ENCODE assay signal across 11 cellular contexts in genomic region chr10:46516660-46517416, GRCh38. TPM values are rescaled to one million over a fixed set of nuclear protein-coding genes. Genes with fewer than 3 reads are reported as not detected.
DNase-seq lines count a peak whose midpoint lies in the region; ATAC-seq and TF ChIP-seq lines count a peak whose summit lies in the region.
"Had no signal": no experiment of that assay in that cellular context is flagged by ENCODE, and none has a peak within 500 bp of the region (broad histone marks: within the 10 kb centered on the region; RNA-seq: fewer than 3 reads in every experiment).

No MANE protein-coding gene starts in this region.

- DNase-seq in NCI-H1694 treated with DMSO at 0.1 percent for 48 hours (lab: John Stamatoyannopoulos, UW) (peak; percentile 18), NCI-H1694 (lab: John Stamatoyannopoulos, UW) (no peak), T1000 (lab: John Stamatoyannopoulos, UW) (peak; percentile 47), fibroblast of villous mesenchyme (ENCODE audit: low read depth) (peak; percentile 66), stromal cell of bone marrow (ENCODE audit: low read depth) (peak; percentile 60), inferior parietal cortex (ENCODE audit: extremely low spot score) (no peak)
- DNase-seq: NCI-H748 treated with DMSO at 0.1 percent for 48 hours had no signal

- TF ChIP-seq CTCF in fibroblast of villous mesenchyme (IDR thresholded peaks at IDR 0.05; ENCODE audit: insufficient read depth, low read depth, low read length) = no peak

- no peak overlapping the region for H3K4me3 ChIP-seq in fibroblast of villous mesenchyme (ENCODE audit: low read depth, low read length)
- H3K4me3 ChIP-seq: pancreas had no signal

- ATAC-seq in HG03039 (IDR thresholded peaks at IDR 0.05; ENCODE audit: unreplicated experiment) (no peak), GM19328 (IDR thresholded peaks at IDR 0.05; ENCODE audit: unreplicated experiment) (no peak)
- ATAC-seq: pancreas had no signal

RNA-seq across cellular contexts. Expression of gene GPRIN2, which starts 39.6 kb away (rescaled TPM):
- not detected in 2 replicates for total RNA-seq in fibroblast of villous mesenchyme
- total RNA-seq: B cell had no signal

RNA-seq across cellular contexts. Expression of gene NPY4R, which starts 51.1 kb away (rescaled TPM):
- total RNA-seq in fibroblast of villous mesenchyme = under 0.01 TPM in 1 of 2 replicates, not detected in the other
- total RNA-seq: B cell, pancreas had no signal

Comparison
In these comparisons a context has a peak if more than half of its experiments do, and no peak if none do; other contexts are left out.
1. DNase-seq: peak in NCI-H1694 treated with DMSO at 0.1 percent for 48 hours (single experiment), T1000 (single experiment), fibroblast of villous mesenchyme (single experiment) and stromal cell of bone marrow (single experiment); none in NCI-H1694 (single experiment) and inferior parietal cortex (single experiment).